In the genomic region with DNA sequence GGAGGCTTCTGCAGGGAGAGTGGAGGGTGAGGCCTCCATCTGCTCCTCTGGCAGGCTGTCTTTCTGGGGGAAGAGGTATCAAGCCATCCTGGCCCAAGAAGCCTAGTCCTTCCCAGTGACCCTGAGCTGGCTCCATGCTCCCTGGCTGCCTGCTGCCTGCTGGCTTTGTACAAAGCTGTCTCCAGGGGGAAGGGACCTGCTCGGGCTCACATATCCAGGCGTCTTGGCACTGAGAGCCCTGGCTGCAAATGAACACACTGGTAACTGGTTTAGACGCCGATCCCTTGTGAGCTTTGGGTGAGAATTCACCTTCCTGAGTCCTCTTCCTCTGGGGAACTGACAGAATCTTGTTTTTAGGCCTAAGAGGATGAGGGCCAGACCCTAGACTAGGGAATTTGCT, we compare ENCODE assay signal across 7 cellular contexts.
"Had no signal": no experiment of that assay in that cellular context is flagged by ENCODE, and none has a peak within 500 bp of the region (broad histone marks: within the 10 kb centered on the region; RNA-seq: fewer than 3 reads in every experiment).

No MANE protein-coding gene starts in this region.

- DNase-seq: GM23248, GOT3, H9, HCEC 1CT, IMR-90 had no signal

- H3K9ac ChIP-seq: GM23248 had no signal

- H3K27ac Mint-ChIP-seq: H9 had no signal

- H3K4me3 ChIP-seq: GM23248 had no signal

- H2AFZ ChIP-seq: GM23248 had no signal

- H3K27ac ChIP-seq: GM23248 had no signal

- FAIRE-seq: H54, HTR-8/SVneo had no signal
